Comparison of ENCODE assay signal across 18 cellular contexts in the genomic region with DNA sequence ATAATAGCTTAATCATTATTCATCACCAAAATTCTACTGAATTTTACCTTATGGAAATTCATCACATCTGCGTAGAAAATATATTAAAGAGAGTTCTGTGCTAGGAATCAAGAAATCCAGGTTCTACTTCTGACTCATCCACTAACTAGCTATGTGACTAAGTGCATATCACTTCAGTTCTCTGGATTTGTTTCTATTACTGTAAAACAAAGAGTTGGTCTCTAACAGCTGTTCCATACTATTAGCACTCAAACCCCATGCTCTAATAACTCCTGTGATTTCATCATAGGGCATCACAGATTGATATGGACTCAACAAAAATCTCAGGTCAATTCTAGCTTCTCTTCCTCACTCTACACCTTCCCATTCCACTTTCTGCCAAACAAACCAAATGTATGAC.
A peak's percentile ranks its signal among the peaks of the same experiment; 100 is the strongest.
DNase-seq lines count a peak whose midpoint lies in the region; ATAC-seq and TF ChIP-seq lines count a peak whose summit lies in the region.
"Had no signal": no experiment of that assay in that cellular context is flagged by ENCODE, and none has a peak within 500 bp of the region (broad histone marks: within the 10 kb centered on the region; RNA-seq: fewer than 3 reads in every experiment).

No MANE protein-coding gene starts in this region.

- no peaks in the 10 kb centered on the region for H3K4me1 ChIP-seq in heart right ventricle
- H3K4me1 ChIP-seq: stomach had no signal

- peaks cover 74% of the 10 kb centered on the region for H3K4me1 Mint-ChIP-seq in HFFc6 (ENCODE audit: low read depth)
- H3K4me1 Mint-ChIP-seq: nephron had no signal

- WGBS in heart right ventricle, 2 donors = 92 to 100% methylated on average over 1 of the region's 1 CpG

- peaks cover 0 to 4% (median 0%) of the 10 kb centered on the region in 11 donors for H3K9me3 ChIP-seq in heart right ventricle
- H3K9me3 ChIP-seq: stomach had no signal

- TF ChIP-seq CTCF in AG10803 (conservative IDR thresholded peaks at IDR 0.05; ENCODE audit: low read length) (no peak), HFFc6 (IDR thresholded peaks at IDR 0.05) (no peak), heart right ventricle (IDR thresholded peaks at IDR 0.05) (no peak)

- H3K4me3 ChIP-seq in AG10803 (ENCODE audit: low read length) (no peak overlapping the region), heart right ventricle (no peak overlapping the region)
- H3K4me3 ChIP-seq: stomach had no signal

- ATAC-seq in HG03521 (IDR thresholded peaks at IDR 0.05; ENCODE audit: unreplicated experiment) (no peak), heart right ventricle (no peak), GM19463 (IDR thresholded peaks at IDR 0.05; ENCODE audit: unreplicated experiment) (no peak)
- ATAC-seq: left lobe of liver, right cardiac atrium had no signal

- no peak overlapping the region for H3K4me3 Mint-ChIP-seq in HFFc6
- H3K4me3 Mint-ChIP-seq: CD4-positive, CD25-positive, alpha-beta regulatory T cell; nephron; T-helper 1 cell treated with Interleukin-12 subunit alpha and Interleukin-12 subunit beta and Interleukin-4 antibody, amounts not matched to agents 30 μg/mL and 1 μg/mL, for 36 hours had no signal

- peaks cover 0 to 6% (median 0%) of the 10 kb centered on the region in 9 donors for H3K36me3 ChIP-seq in heart right ventricle
- H3K36me3 ChIP-seq: stomach had no signal

- H3K27me3 ChIP-seq in heart right ventricle = no peaks in the 10 kb centered on the region
- H3K27me3 ChIP-seq: stomach had no signal

- no peaks in the 10 kb centered on the region for H3K27me3 Mint-ChIP-seq in HFFc6 (ENCODE audit: insufficient read depth)
- H3K27me3 Mint-ChIP-seq: CD4-positive, CD25-positive, alpha-beta regulatory T cell had no signal

- H3K27ac ChIP-seq in heart right ventricle = no peak overlapping the region
- H3K27ac ChIP-seq: stomach had no signal

- DNase-seq in AG10803 (ENCODE audit: low read depth) (peak; percentile 27), HFFc6 (peak; percentile 62), amniotic epithelial cell (ENCODE audit: low read depth) (peak; percentile 21), iris pigment epithelial cell (ENCODE audit: low read depth) (peak; percentile 72), NCI-H1417 treated with DMSO at 0.1 percent for 48 hours (lab: John Stamatoyannopoulos, UW) (no peak), heart right ventricle (no peak)
- DNase-seq: activated CD4-positive, alpha-beta T cell treated with anti-CD3 and anti-CD28 coated beads, Interleukin-2, amount 50 U/mL, for 48 hours; amniotic stem cell; CD4-positive, CD25-positive, alpha-beta regulatory T cell; glutamatergic neuron; NCI-H446 treated with DMSO at 0.1 percent for 48 hours; right cardiac atrium; stomach had no signal

- H3K27ac Mint-ChIP-seq in HFFc6 = peak overlapping the region; percentile 82
- H3K27ac Mint-ChIP-seq: CD4-positive, CD25-positive, alpha-beta regulatory T cell; nephron; T-helper 1 cell treated with Interleukin-12 subunit alpha and Interleukin-12 subunit beta and Interleukin-4 antibody, amounts not matched to agents 30 μg/mL and 1 μg/mL, for 36 hours had no signal

- intact Hi-C loops in heart right ventricle (cut with DNase I) = no loop called here

- H3K9me3 Mint-ChIP-seq in HFFc6 = no peaks in the 10 kb centered on the region
- H3K9me3 Mint-ChIP-seq: nephron; T-helper 1 cell treated with Interleukin-12 subunit alpha and Interleukin-12 subunit beta and Interleukin-4 antibody, amounts not matched to agents 30 μg/mL and 1 μg/mL, for 36 hours had no signal

- H3K36me3 Mint-ChIP-seq in HFFc6 (ENCODE audit: low read depth) = peaks cover 45% of the 10 kb centered on the region

Comparison
In these comparisons a context has a peak if more than half of its experiments do, and no peak if none do; other contexts are left out.
1. DNase-seq: peak in AG10803 (single experiment), HFFc6 (single experiment), amniotic epithelial cell (single experiment) and iris pigment epithelial cell (single experiment); none in NCI-H1417 treated with DMSO at 0.1 percent for 48 hours (single experiment) and heart right ventricle (0 of 2).